In genomic region chr1:23691499-23692307, GRCh38 we compare ENCODE assay signal across 8 cellular contexts. TPM values are rescaled to one million over a fixed set of nuclear protein-coding genes. Genes with fewer than 3 reads are reported as not detected.
DNase-seq lines count a peak whose midpoint lies in the region; ATAC-seq and TF ChIP-seq lines count a peak whose summit lies in the region.

TSS of gene RPL11 (plus strand) at chr1:23691806. CDS start at chr1:23691824, 18 bp downstream.

- H3K9ac ChIP-seq in SU-DHL-6 (ENCODE audit: low read length) = peak within 1 kb of the TSS; percentile 88

- TF ChIP-seq CTCF in GM10266 (IDR thresholded peaks at IDR 0.05; ENCODE audit: control insufficient read depth, insufficient read depth, low read depth, missing control alignments) (peak; percentile 71), SU-DHL-6 (IDR thresholded peaks at IDR 0.05; ENCODE audit: insufficient read depth, low read length, poor library complexity, severe bottlenecking) (peak; percentile 55), ovary (IDR thresholded peaks at IDR 0.05) (peak; percentile 78 to 87 (median 86)), thyroid gland (IDR thresholded peaks at IDR 0.05) (peak; percentile 55 to 94 (median 84))

- no peaks in the 10 kb centered on the region for H3K27me3 Mint-ChIP-seq in activated naive CD8-positive, alpha-beta T cell treated with anti-CD3 and anti-CD28 coated beads, Interleukin-2, amount 10 ng/mL, durations not matched to agents 7 days and 5 days

- WGBS in ovary, 3 donors = 0 to 1% (median 0%) methylated on average over 45 of the region's 45 CpGs
- WGBS in thyroid gland, 2 donors = 0 to 1% methylated on average over 42 to 44 of the region's 45 CpGs

- no peaks in the 10 kb centered on the region for H3K9me2 ChIP-seq in SU-DHL-6 (replicated peaks; ENCODE audit: insufficient read depth, low read length)

- ATAC-seq in HG02623 (IDR thresholded peaks at IDR 0.05; ENCODE audit: unreplicated experiment) = peak; percentile 87
- peak; percentile 94 for ATAC-seq in activated naive CD8-positive, alpha-beta T cell treated with anti-CD3 and anti-CD28 coated beads, Interleukin-2, amount 10 ng/mL, durations not matched to agents 7 days and 5 days (ENCODE audit: low read depth)

- no peak for TF ChIP-seq EP300 in ovary (IDR thresholded peaks at IDR 0.05)

- peak within 1 kb of the TSS; percentile 96 for H3K4me3 Mint-ChIP-seq in activated naive CD8-positive, alpha-beta T cell treated with anti-CD3 and anti-CD28 coated beads, Interleukin-2, amount 10 ng/mL, durations not matched to agents 7 days and 5 days

- H3K4me3 ChIP-seq in SU-DHL-6 (ENCODE audit: insufficient read depth, low read length, poor library complexity, severe bottlenecking) (peak within 1 kb of the TSS; percentile 97), ovary (peak within 1 kb of the TSS; percentile 54), thyroid gland (replicated peaks in 1 of 3) (peak within 1 kb of the TSS; percentile 33 to 79 (median 66))

- H4K20me1 ChIP-seq in SU-DHL-6 (ENCODE audit: low read depth, low read length) = peaks cover 22% of the 10 kb centered on the region

- DNase-seq in GM10266 (ENCODE audit: extremely low spot score) = peak; percentile 95
- peak; percentile 96 for DNase-seq in NCI-H1105 (lab: John Stamatoyannopoulos, UW)
- peak; percentile 81 for DNase-seq in activated naive CD8-positive, alpha-beta T cell treated with anti-CD3 and anti-CD28 coated beads, Interleukin-2, amount 10 ng/mL, durations not matched to agents 7 days and 5 days
- peak; percentile 88 to 98 (median 95) for DNase-seq in head of caudate nucleus
- DNase-seq in ovary = peak; percentile 91 to 94 (median 93)
- DNase-seq in thyroid gland = peak; percentile 94 to 96

- H3K36me3 ChIP-seq in SU-DHL-6 (ENCODE audit: low read length) = peaks cover 36% of the 10 kb centered on the region
- no peaks in the 10 kb centered on the region for H3K36me3 ChIP-seq in ovary
- H3K36me3 ChIP-seq in thyroid gland = peaks cover 31 to 32% of the 10 kb centered on the region in 2 donors

- H3K79me2 ChIP-seq in SU-DHL-6 (ENCODE audit: insufficient read depth, low read length) = peaks cover 51% of the 10 kb centered on the region

- TF ChIP-seq POLR2A in ovary (IDR thresholded peaks at IDR 0.05) = peak; percentile 80
- TF ChIP-seq POLR2A in thyroid gland (IDR thresholded peaks at IDR 0.05) = peak in 1 of 2 donors; percentile 77

- H3K4me1 Mint-ChIP-seq in activated naive CD8-positive, alpha-beta T cell treated with anti-CD3 and anti-CD28 coated beads, Interleukin-2, amount 10 ng/mL, durations not matched to agents 7 days and 5 days = peaks cover 42% of the 10 kb centered on the region

- no peaks in the 10 kb centered on the region for H3K27me3 ChIP-seq in SU-DHL-6 (ENCODE audit: low read length)
- H3K27me3 ChIP-seq in ovary = no peaks in the 10 kb centered on the region
- no peaks in the 10 kb centered on the region for H3K27me3 ChIP-seq in thyroid gland

- intact Hi-C loops in head of caudate nucleus (cut with DNase I) = no loop called here
- intact Hi-C loops in ovary (cut with DNase I) = loop anchor here in 2 of 4 donors (5.0 to 10.0 kb wide), 2 partner anchors 51 to 53 kb away; partner anchors contain the start of gene ELOA (in 2 of the 2)
- intact Hi-C loops in thyroid gland (cut with DNase I) = loop anchor here (10.0 kb wide), 1 partner anchor 53 kb away; the partner anchor contains the start of gene ELOA

- H3K9me3 ChIP-seq in SU-DHL-6 (ENCODE audit: insufficient read depth, low read length) (no peaks in the 10 kb centered on the region), ovary (no peaks in the 10 kb centered on the region), thyroid gland (no peaks in the 10 kb centered on the region)

- peak within 1 kb of the TSS; percentile 89 for H2AFZ ChIP-seq in SU-DHL-6 (ENCODE audit: low read depth, low read length, severe bottlenecking)

- no peaks in the 10 kb centered on the region for H3K9me3 Mint-ChIP-seq in activated naive CD8-positive, alpha-beta T cell treated with anti-CD3 and anti-CD28 coated beads, Interleukin-2, amount 10 ng/mL, durations not matched to agents 7 days and 5 days

- POLR2A ChIA-PET in activated naive CD8-positive, alpha-beta T cell treated with anti-CD3 and anti-CD28 coated beads, Interleukin-2, amount 10 ng/mL, durations not matched to agents 7 days and 5 days (lab: Charles Lee) = interaction anchor here (0.5 to 2.3 kb wide), 20 partner anchors 8 to 347 kb away, joined by 3 to 27 read pairs (median 4); partner anchors contain the start of genes ELOA, GALE, HMGCL and HNRNPR

- peak within 1 kb of the TSS; percentile 89 for H3K27ac Mint-ChIP-seq in activated naive CD8-positive, alpha-beta T cell treated with anti-CD3 and anti-CD28 coated beads, Interleukin-2, amount 10 ng/mL, durations not matched to agents 7 days and 5 days

- peaks cover 11% of the 10 kb centered on the region; the same call in 1 of the 2 replicates for H3F3A ChIP-seq in SU-DHL-6 (ENCODE audit: insufficient read depth)

- peak within 1 kb of the TSS; percentile 80 for H3K27ac ChIP-seq in SU-DHL-6 (ENCODE audit: low read depth, low read length)
- H3K27ac ChIP-seq in ovary = peak within 1 kb of the TSS; percentile 69 to 89
- H3K27ac ChIP-seq in thyroid gland = peak within 1 kb of the TSS; percentile 73 to 99 (median 90)

- H3K4me2 ChIP-seq in SU-DHL-6 (ENCODE audit: low read depth, low read length, poor library complexity, severe bottlenecking) = peak within 1 kb of the TSS; percentile 64

- H3K4me1 ChIP-seq in ovary (ENCODE audit: insufficient read depth) (peaks cover 9% of the 10 kb centered on the region), thyroid gland (peaks cover 10 to 24% of the 10 kb centered on the region in 2 donors)

- peaks cover 40% of the 10 kb centered on the region for H3K36me3 Mint-ChIP-seq in activated naive CD8-positive, alpha-beta T cell treated with anti-CD3 and anti-CD28 coated beads, Interleukin-2, amount 10 ng/mL, durations not matched to agents 7 days and 5 days

RNA-seq across cellular contexts. Expression of gene RPL11, which starts in this region (rescaled TPM):
- total RNA-seq in activated naive CD8-positive, alpha-beta T cell treated with anti-CD3 and anti-CD28 coated beads, Interleukin-2, amount 10 ng/mL, durations not matched to agents 7 days and 5 days = 1,000 to 10,000 TPM; 1,289 to 1,405 TPM
- total RNA-seq in ovary (1,000 to 10,000 TPM; 1,656 to 2,751 (median 1,969) TPM), thyroid gland (1,000 to 10,000 TPM in 1 of 4 donors, 100 to 1,000 TPM in 3; 669 to 1,720 (median 801) TPM)
- 1,000 to 10,000 TPM; 4,158 to 5,066 TPM for polyA plus RNA-seq in ovary

Comparison
In these comparisons a context has a peak if more than half of its experiments do, and no peak if none do; other contexts are left out.
1. Peak in every context shown above with its lines: DNase-seq, ATAC-seq, H3K4me3 ChIP-seq and H3K27ac ChIP-seq.